Comparison of ENCODE assay signal across 24 cellular contexts in genomic region chr6:128127650-128128049, GRCh38.
A peak's percentile ranks its signal among the peaks of the same experiment; 100 is the strongest.
DNase-seq lines count a peak whose midpoint lies in the region; ATAC-seq, FAIRE-seq and TF ChIP-seq lines count a peak whose summit lies in the region.
"Had no signal": no experiment of that assay in that cellular context is flagged by ENCODE, and none has a peak within 500 bp of the region (broad histone marks: within the 10 kb centered on the region; RNA-seq: fewer than 3 reads in every experiment).

No MANE protein-coding gene starts in this region.

- H3K27me3 ChIP-seq in GM23338 (ENCODE audit: insufficient read depth), result no peaks in the 10 kb centered on the region
- H3K27me3 ChIP-seq in K562 (ENCODE audit: control insufficient read depth in 2 of 2, insufficient read depth in 2 of 2, low read length in 2 of 2), result no peaks in the 10 kb centered on the region
- H3K27me3 ChIP-seq in stomach, result no peaks in the 10 kb centered on the region
- H3K27me3 ChIP-seq: BLaER1 treated with 17β-estradiol and CSF1 and Interleukin-3, amounts not matched to agents 10 nM and 100 nM had no signal

- H3K36me3 ChIP-seq in GM23338 (ENCODE audit: insufficient read depth) (no peaks in the 10 kb centered on the region), K562 (ENCODE audit: control insufficient read depth, insufficient read depth, low read length) (no peaks in the 10 kb centered on the region), stomach (no peaks in the 10 kb centered on the region)
- H3K36me3 ChIP-seq: BLaER1 treated with 17β-estradiol and CSF1 and Interleukin-3, amounts not matched to agents 10 nM and 100 nM had no signal

- FAIRE-seq in A549 (lab: Jason Lieb, UNC) (no peak), K562 (lab: Jason Lieb, UNC) (no peak)
- FAIRE-seq: A204.1, GM12878, GM18507 had no signal

- H3K9me1 ChIP-seq in K562 (ENCODE audit: control insufficient read depth, insufficient read depth, low read length), result no peaks in the 10 kb centered on the region

- no peak overlapping the region for H3K4me3 ChIP-seq in A549
- no peak overlapping the region for H3K4me3 ChIP-seq in GM23338
- no peak overlapping the region for H3K4me3 ChIP-seq in K562
- H3K4me3 ChIP-seq in stomach, result no peak overlapping the region
- H3K4me3 ChIP-seq: BLaER1 treated with 17β-estradiol and CSF1 and Interleukin-3, amounts not matched to agents 10 nM and 100 nM; GM12878 had no signal

- no peak overlapping the region for H3K4me2 ChIP-seq in A549
- H3K4me2 ChIP-seq in GM23338, result no peak overlapping the region
- H3K4me2 ChIP-seq in K562 (ENCODE audit: insufficient read depth, low read length), result no peak overlapping the region
- H3K4me2 ChIP-seq: BLaER1 treated with 17β-estradiol and CSF1 and Interleukin-3, amounts not matched to agents 10 nM and 100 nM had no signal

- H3K4me3 Mint-ChIP-seq in GM23338, result no peak overlapping the region
- H3K4me3 Mint-ChIP-seq: B cell; CD4-positive, alpha-beta memory T cell; CD4-positive, CD25-positive, alpha-beta regulatory T cell; CD8-positive, alpha-beta memory T cell had no signal

- H3K4me1 ChIP-seq in A549, result peaks cover 13% of the 10 kb centered on the region; the same call in 2 of the 3 replicates
- no peaks in the 10 kb centered on the region for H3K4me1 ChIP-seq in GM23338 (ENCODE audit: insufficient read depth)
- H3K4me1 ChIP-seq in K562 (replicated peaks in 1 of 2; ENCODE audit: control insufficient read depth in 2 of 2, insufficient read depth in 2 of 2, low read length in 2 of 2), result no peaks in the 10 kb centered on the region
- H3K4me1 ChIP-seq in stomach, result peaks cover 0 to 23% (median 11%) of the 10 kb centered on the region in 4 donors

- in situ Hi-C loops in K562 (cut with MboI), result no loop called here

- TF ChIP-seq EP300 in A549 (IDR thresholded peaks at IDR 0.05), result no peak
- TF ChIP-seq EP300 in K562 (IDR thresholded peaks at IDR 0.05; ENCODE audit: low read length), result no peak
- TF ChIP-seq EP300 in stomach (IDR thresholded peaks at IDR 0.05), result no peak

- no peaks in the 10 kb centered on the region for H3K9me3 Mint-ChIP-seq in GM23338

- no peaks in the 10 kb centered on the region for H3K79me2 ChIP-seq in GM23338 (replicated peaks; ENCODE audit: insufficient read depth)
- H3K79me2 ChIP-seq in K562 (ENCODE audit: control insufficient read depth, insufficient read depth, low read length), result no peaks in the 10 kb centered on the region

- H2AFZ ChIP-seq in GM23338, result no peak overlapping the region
- H2AFZ ChIP-seq in K562 (ENCODE audit: low read depth, low read length), result no peak overlapping the region

- CTCF ChIA-PET in A549 (lab: Yijun Ruan, JAX) (no interaction called here), K562 (lab: Yijun Ruan, JAX; ENCODE audit: low intra/inter-chr PET ratio) (no interaction called here)

- no peak overlapping the region for H3K9ac ChIP-seq in K562 (ENCODE audit: insufficient read depth in 1 of 2, low read depth in 2 of 2, low read length in 2 of 2)
- H3K9ac ChIP-seq: BLaER1 treated with 17β-estradiol and CSF1 and Interleukin-3, amounts not matched to agents 10 nM and 100 nM had no signal

- H3K9me2 ChIP-seq in GM23338 (ENCODE audit: insufficient read depth), result no peaks in the 10 kb centered on the region

- H3K27ac Mint-ChIP-seq in GM23338, result peak overlapping the region; percentile 79; the same call in 1 of the 2 replicates
- H3K27ac Mint-ChIP-seq: B cell; CD4-positive, alpha-beta memory T cell; CD4-positive, CD25-positive, alpha-beta regulatory T cell; CD8-positive, alpha-beta memory T cell had no signal

- no peaks in the 10 kb centered on the region for H4K20me1 ChIP-seq in GM23338 (replicated peaks; ENCODE audit: insufficient read depth)
- H4K20me1 ChIP-seq in K562 (replicated peaks; ENCODE audit: control insufficient read depth, insufficient read depth, low read length), result no peaks in the 10 kb centered on the region
- H4K20me1 ChIP-seq: BLaER1 treated with 17β-estradiol and CSF1 and Interleukin-3, amounts not matched to agents 10 nM and 100 nM had no signal

- WGBS in A549 (ENCODE audit: missing lambda C conversion rate), result 92% methylated on average over 1 of the region's 1 CpG
- WGBS in K562 (ENCODE audit: insufficient coverage, low coverage, missing lambda C conversion rate), result 0% methylated on average over 1 of the region's 1 CpG
- 90 to 96% (median 96%) methylated on average over 1 of the region's 1 CpG for WGBS in stomach, 5 donors

- TF ChIP-seq CTCF in A549 (IDR thresholded peaks at IDR 0.05), result no peak
- TF ChIP-seq CTCF in GM23338 (conservative IDR thresholded peaks at IDR 0.05; ENCODE audit: low read depth in 2 of 2), result no peak
- no peak for TF ChIP-seq CTCF in K562 (IDR thresholded peaks at IDR 0.05 in 2 of 3, conservative IDR thresholded peaks at IDR 0.05 in 1 of 3; ENCODE audit: insufficient read depth in 2 of 3, low read depth in 1 of 3, low read length in 3 of 3)
- TF ChIP-seq CTCF in stomach (IDR thresholded peaks at IDR 0.05), result no peak

- no peaks in the 10 kb centered on the region; the same call in 2 of the 3 replicates for H3K4me1 Mint-ChIP-seq in GM23338
- H3K4me1 Mint-ChIP-seq: B cell had no signal

- H3K36me3 Mint-ChIP-seq in GM23338 (ENCODE audit: low read depth), result no peaks in the 10 kb centered on the region
- H3K36me3 Mint-ChIP-seq: CD4-positive, alpha-beta memory T cell; CD4-positive, CD25-positive, alpha-beta regulatory T cell had no signal

- POLR2A ChIA-PET in A549 (lab: Yijun Ruan, JAX), result no interaction called here
- POLR2A ChIA-PET in K562 (lab: Yijun Ruan, JAX), result no interaction called here

- ATAC-seq in A549 (no peak), GM23338 (no peak), K562 (no peak), GM21515 (IDR thresholded peaks at IDR 0.05; ENCODE audit: unreplicated experiment) (no peak)
- ATAC-seq: GM12878 had no signal

- BruUV-seq in K562 (replicated peaks; lab: Mats Ljungman, UMichigan), result no TSS peak

- TF ChIP-seq RAD21 in A549 (conservative IDR thresholded peaks at IDR 0.05 in 1 of 2, IDR thresholded peaks at IDR 0.05 in 1 of 2), result no peak
- no peak for TF ChIP-seq RAD21 in K562 (CRISPR knock-in tag; conservative IDR thresholded peaks at IDR 0.05 in 1 of 2, IDR thresholded peaks at IDR 0.05 in 1 of 2)

- H3F3A ChIP-seq in GM23338 (replicated peaks; ENCODE audit: low read depth), result no peaks in the 10 kb centered on the region

- no peak for DNase-seq in A549 (ENCODE audit: low read depth in 1 of 2, low spot score in 1 of 2)
- no peak for DNase-seq in GM23338 (ENCODE audit: low spot score)
- DNase-seq in K562 (ENCODE audit: extremely low read depth in 1 of 4, low spot score in 3 of 4), result no peak
- no peak for DNase-seq in stomach
- DNase-seq: 8988T; AML-193; CD4-positive, alpha-beta memory T cell; CD4-positive, CD25-positive, alpha-beta regulatory T cell; CD8-positive, alpha-beta memory T cell; COR-L47; DMS 273 treated with DMSO at 0.1 percent for 48 hours; DMS153; DMS53; DMS79; DND-41; EL; GDM1 had no signal

- no peaks in the 10 kb centered on the region for H3K27me3 Mint-ChIP-seq in GM23338 (ENCODE audit: insufficient read depth, low read depth, poor library complexity)
- H3K27me3 Mint-ChIP-seq: B cell; CD4-positive, alpha-beta memory T cell; CD4-positive, CD25-positive, alpha-beta regulatory T cell had no signal

- no peaks in the 10 kb centered on the region for H3K9me3 ChIP-seq in A549
- no peaks in the 10 kb centered on the region; the same call in 1 of the 2 replicates for H3K9me3 ChIP-seq in K562 (replicated peaks; ENCODE audit: control insufficient read depth, insufficient read depth, low read depth, low read length)
- H3K9me3 ChIP-seq in stomach, result no peaks in the 10 kb centered on the region
- H3K9me3 ChIP-seq: BLaER1 treated with 17β-estradiol and CSF1 and Interleukin-3, amounts not matched to agents 10 nM and 100 nM had no signal

- no peak for TF ChIP-seq POLR2A in A549 (IDR thresholded peaks at IDR 0.05; ENCODE audit: low read length)
- TF ChIP-seq POLR2A in K562 (conservative IDR thresholded peaks at IDR 0.05), result no peak
- no peak for TF ChIP-seq POLR2A in stomach (IDR thresholded peaks at IDR 0.05)

- intact Hi-C loops in K562 (cut with micrococcal nuclease), result no loop called here
- intact Hi-C loops in stomach (cut with DNase I; ENCODE audit: low total_unique reads), result no loop called here

- H3K27ac ChIP-seq in A549 (no peak overlapping the region), GM23338 (ENCODE audit: low read depth) (no peak overlapping the region), K562 (ENCODE audit: extremely low read depth, low read depth, low read length) (no peak overlapping the region), stomach (no peak overlapping the region)
- H3K27ac ChIP-seq: BLaER1 treated with 17β-estradiol and CSF1 and Interleukin-3, amounts not matched to agents 10 nM and 100 nM; C4-2B had no signal

TF ChIP-seq in A549, 52 proteins besides CTCF, POLR2A, EP300 and RAD21 (continues in another document):
- TF ChIP-seq RCOR1 (IDR thresholded peaks at IDR 0.05; ENCODE audit: low read depth, low read length) (no peak), CEBPB (IDR thresholded peaks at IDR 0.05) (no peak), PHF8 (IDR thresholded peaks at IDR 0.05; ENCODE audit: borderline replicate concordance, low read depth) (no peak), BHLHE40 (IDR thresholded peaks at IDR 0.05; ENCODE audit: low read depth, low read length) (no peak), POLR2AphosphoS2 (conservative IDR thresholded peaks at IDR 0.05; ENCODE audit: low read length) (no peak), CBX2 (IDR thresholded peaks at IDR 0.05; ENCODE audit: borderline replicate concordance, low read depth) (no peak), MAFK (IDR thresholded peaks at IDR 0.05; ENCODE audit: partially characterized antibody) (peak; percentile 85)

TF ChIP-seq in GM23338, 12 proteins besides CTCF, POLR2A, EP300 and RAD21:
- TF ChIP-seq JUNB (IDR thresholded peaks at IDR 0.05; ENCODE audit: unreplicated experiment), result no peak

TF ChIP-seq in K562, 482 proteins besides CTCF, POLR2A, EP300 and RAD21 (continues in another document):
- TF ChIP-seq MAFG (tag; conservative IDR thresholded peaks at IDR 0.05), result peak; percentile 52
- TF ChIP-seq C11orf30 (IDR thresholded peaks at IDR 0.05; ENCODE audit: low read depth), result 0 out of 2 replicates have a peak, but pooled peaks have one; percentile 12
- no peak for TF ChIP-seq POLR2AphosphoS2 (IDR thresholded peaks at IDR 0.05; ENCODE audit: low read length)
- no peak for TF ChIP-seq ZNF24 (IDR thresholded peaks at IDR 0.05)
- no peak for TF ChIP-seq ZBTB7A (IDR thresholded peaks at IDR 0.05; ENCODE audit: borderline replicate concordance, control insufficient read depth, low read depth, low read length)
- no peak for TF ChIP-seq TAF7 (tag; IDR thresholded peaks at IDR 0.05)
- no peak for TF ChIP-seq ZBTB26 (CRISPR knock-in tag; IDR thresholded peaks at IDR 0.05)
- no peak for TF ChIP-seq CBFB (CRISPR knock-in tag; IDR thresholded peaks at IDR 0.05)
- TF ChIP-seq ARNT (IDR thresholded peaks at IDR 0.05), result no peak

Comparison
In these comparisons a context has a peak if more than half of its experiments do, and no peak if none do; other contexts are left out.
1. Of the 35 proteins assayed by ChIP-seq in both K562 and A549: peak only in K562: none; only in A549: MAFK; in both: none; in neither: 34.